In genomic region chr17:79160980-79161621, GRCh38 we compare ENCODE assay signal across 13 cellular contexts.
A peak's percentile ranks its signal among the peaks of the same experiment; 100 is the strongest.
DNase-seq lines count a peak whose midpoint lies in the region; ATAC-seq lines count a peak whose summit lies in the region.
"Had no signal": no experiment of that assay in that cellular context is flagged by ENCODE, and none has a peak within 500 bp of the region (broad histone marks: within the 10 kb centered on the region; RNA-seq: fewer than 3 reads in every experiment).

No MANE protein-coding gene starts in this region.

- no peaks in the 10 kb centered on the region for H3K27me3 Mint-ChIP-seq in activated T-cell treated with anti-CD3 and anti-CD28 coated beads, Interleukin-2, amount 50 U/mL, for 24 hours
- no peaks in the 10 kb centered on the region for H3K27me3 Mint-ChIP-seq in activated naive CD8-positive, alpha-beta T cell

- intact Hi-C loops in head of caudate nucleus (cut with DNase I): no loop called here

- peaks cover 6% of the 10 kb centered on the region for H3K4me1 Mint-ChIP-seq in activated T-cell treated with anti-CD3 and anti-CD28 coated beads, Interleukin-2, amount 50 U/mL, for 24 hours (ENCODE audit: low read depth)
- H3K4me1 Mint-ChIP-seq in activated naive CD8-positive, alpha-beta T cell (ENCODE audit: low read depth): peaks cover 9% of the 10 kb centered on the region

- ATAC-seq in GM21737 (IDR thresholded peaks at IDR 0.05; ENCODE audit: unreplicated experiment): no peak
- ATAC-seq: HCT116 had no signal

- DNase-seq in activated T-cell treated with anti-CD3 and anti-CD28 coated beads, Interleukin-2, amount 50 U/mL, for 24 hours: peak; percentile 38
- DNase-seq in activated T-cell treated with anti-CD3 and anti-CD28 coated beads for 4 hours: no peak
- peak; percentile 11 for DNase-seq in MV-4-11 (lab: John Stamatoyannopoulos, UW)
- DNase-seq in stimulated activated CD8-positive, alpha-beta memory T cell treated with anti-CD3 and anti-CD28 coated beads, Interleukin-7, amount 100 ng/mL, for 24 hours (ENCODE audit: low read depth): peak; percentile 0
- no peak for DNase-seq in NCI-H187 (lab: John Stamatoyannopoulos, UW)
- no peak for DNase-seq in head of caudate nucleus
- DNase-seq: aorta, left ventricle myocardium inferior, NCI-H446 had no signal

- no peaks in the 10 kb centered on the region for H3K9me3 Mint-ChIP-seq in activated T-cell treated with anti-CD3 and anti-CD28 coated beads, Interleukin-2, amount 50 U/mL, for 24 hours
- no peaks in the 10 kb centered on the region for H3K9me3 Mint-ChIP-seq in activated naive CD8-positive, alpha-beta T cell (ENCODE audit: low read depth)
- H3K9me3 Mint-ChIP-seq: T-helper 1 cell treated with Interleukin-12 subunit alpha and Interleukin-12 subunit beta and Interleukin-4 antibody, amounts not matched to agents 30 μg/mL and 1 μg/mL, for 36 hours had no signal

- no peak overlapping the region for H3K4me3 Mint-ChIP-seq in activated T-cell treated with anti-CD3 and anti-CD28 coated beads, Interleukin-2, amount 50 U/mL, for 24 hours
- H3K4me3 Mint-ChIP-seq in activated naive CD8-positive, alpha-beta T cell: peak overlapping the region; percentile 20
- H3K4me3 Mint-ChIP-seq: T-helper 1 cell treated with Interleukin-12 subunit alpha and Interleukin-12 subunit beta and Interleukin-4 antibody, amounts not matched to agents 30 μg/mL and 1 μg/mL, for 36 hours had no signal

- no peak overlapping the region for H3K27ac Mint-ChIP-seq in activated T-cell treated with anti-CD3 and anti-CD28 coated beads, Interleukin-2, amount 50 U/mL, for 24 hours
- H3K27ac Mint-ChIP-seq in activated naive CD8-positive, alpha-beta T cell: peak overlapping the region; percentile 46
- H3K27ac Mint-ChIP-seq: T-helper 1 cell treated with Interleukin-12 subunit alpha and Interleukin-12 subunit beta and Interleukin-4 antibody, amounts not matched to agents 30 μg/mL and 1 μg/mL, for 36 hours had no signal

- no peaks in the 10 kb centered on the region for H3K36me3 Mint-ChIP-seq in activated T-cell treated with anti-CD3 and anti-CD28 coated beads, Interleukin-2, amount 50 U/mL, for 24 hours (ENCODE audit: low read depth)
- no peaks in the 10 kb centered on the region for H3K36me3 Mint-ChIP-seq in activated naive CD8-positive, alpha-beta T cell

Comparison
In these comparisons a context has a peak if more than half of its experiments do, and no peak if none do; other contexts are left out.
1. DNase-seq: peak in activated T-cell treated with anti-CD3 and anti-CD28 coated beads, Interleukin-2, amount 50 U/mL, for 24 hours (single experiment), MV-4-11 (single experiment) and stimulated activated CD8-positive, alpha-beta memory T cell treated with anti-CD3 and anti-CD28 coated beads, Interleukin-7, amount 100 ng/mL, for 24 hours (single experiment); none in activated T-cell treated with anti-CD3 and anti-CD28 coated beads for 4 hours (single experiment), NCI-H187 (0 of 2) and head of caudate nucleus (0 of 42).